26 cellular contexts compared by ENCODE assay signal in the genomic region with DNA sequence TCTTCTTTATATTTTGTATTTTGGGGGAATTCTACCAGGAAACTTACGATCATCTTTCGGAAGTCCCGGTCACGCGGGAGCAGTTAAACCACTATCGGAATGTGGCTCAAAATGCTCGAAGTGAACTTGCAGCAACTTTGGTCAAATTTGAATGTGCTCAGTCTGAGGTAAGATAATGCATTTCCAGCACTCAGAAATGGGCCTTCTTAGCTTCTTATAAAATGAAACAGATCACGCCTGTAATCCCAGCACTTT. TPM values are rescaled to one million over a fixed set of nuclear protein-coding genes. Genes with fewer than 3 reads are reported as not detected.
"Had no signal": no experiment of that assay in that cellular context is flagged by ENCODE, and none has a peak within 500 bp of the region (broad histone marks: within the 10 kb centered on the region; RNA-seq: fewer than 3 reads in every experiment).

No MANE protein-coding gene starts in this region.

- H3K9me3 ChIP-seq: ovary, thyroid gland had no signal

- H3K27ac ChIP-seq: foreskin keratinocyte, gastroesophageal sphincter, heart right ventricle, left lung, ovary, psoas muscle, thyroid gland had no signal

- DNase-seq: caudate nucleus; cerebellar nuclear complex; cortex of kidney; effector memory CD8-positive, alpha-beta T cell; foreskin keratinocyte; heart right ventricle; left cardiac atrium; left lung; mesenchymal stem cell; midbrain; naive thymus-derived CD8-positive, alpha-beta T cell; nephron progenitor cell; nucleus accumbens; ovary; posterior cingulate gyrus; psoas muscle; stimulated activated CD4-positive, alpha-beta T cell treated with anti-CD3 and anti-CD28 coated beads, Interleukin-15, amount 100 ng/mL, for 24 hours; stimulated activated CD4-positive, alpha-beta T cell treated with anti-CD3 and anti-CD28 coated beads, Interleukin-2, amount 100 ng/mL, for 48 hours; stimulated activated naive B cell treated with anti-CD40 and anti-IgM and Interleukin-4, amounts not matched to agents 10 μg/mL and 1 μg/mL and 100 μg/mL, for 72 hours; stimulated activated naive CD8-positive, alpha-beta T cell treated with anti-CD3 and anti-CD28 coated beads, Interleukin-15, amount 100 ng/mL, for 72 hours; thyroid gland had no signal

- H3K27me3 ChIP-seq: foreskin keratinocyte, gastroesophageal sphincter, heart right ventricle, left lung, ovary, thyroid gland had no signal

- H3K36me3 ChIP-seq: gastroesophageal sphincter, heart right ventricle, left lung, ovary, thyroid gland had no signal

- FAIRE-seq: islet of Langerhans had no signal

- H3K4me3 ChIP-seq: gastroesophageal sphincter, heart right ventricle, left lung, ovary, psoas muscle, skin epidermis, thyroid gland had no signal

- H3K4me1 ChIP-seq: foreskin keratinocyte, gastroesophageal sphincter, left lung, psoas muscle had no signal

RNA-seq across cellular contexts. Expression of a gene that starts 42.4 kb away (rescaled TPM):
- total RNA-seq: foreskin keratinocyte; kidney epithelial cell; lung microvascular endothelial cell; naive thymus-derived CD8-positive, alpha-beta T cell had no signal
